Comparison of ENCODE assay signal across 8 cellular contexts in genomic region chr7:5365976-5366625, GRCh38. TPM values are rescaled to one million over a fixed set of nuclear protein-coding genes. Genes with fewer than 3 reads are reported as not detected.
DNase-seq lines count a peak whose midpoint lies in the region; ATAC-seq and TF ChIP-seq lines count a peak whose summit lies in the region.
"Not testable (repeated sequence)": the region's sequence is repeated elsewhere in the genome, so short reads cannot be mapped to it uniquely, and the experiment has no call there.

No MANE protein-coding gene starts in this region.

- H3K9ac ChIP-seq in fibroblast of lung (ENCODE audit: insufficient read depth, low read length) = not testable (repeated sequence)

- peak overlapping the region in 2 of 10 donors; percentile 7 to 18 for H3K27ac Mint-ChIP-seq in naive thymus-derived CD8-positive, alpha-beta T cell

- TF ChIP-seq CTCF in NB4 (IDR thresholded peaks at IDR 0.05; ENCODE audit: low read depth, low read length) (peak; percentile 98), fibroblast of lung (conservative IDR thresholded peaks at IDR 0.05 in 1 of 2, IDR thresholded peaks at IDR 0.05 in 1 of 2; ENCODE audit: low read depth in 1 of 2, low read length in 2 of 2) (peak; percentile 88 to 90)

- H3K27me3 ChIP-seq in fibroblast of lung (ENCODE audit: control insufficient read depth, insufficient read depth, low read length) = not testable (repeated sequence)

- H3K36me3 ChIP-seq in fibroblast of lung (ENCODE audit: control insufficient read depth, insufficient read depth, low read length) = peaks cover 12% of the 10 kb centered on the region

- POLR2A ChIA-PET in naive thymus-derived CD8-positive, alpha-beta T cell (lab: Charles Lee) = interaction anchor here (0.6 to 1.2 kb wide), 4 partner anchors 12 to 67 kb away, joined by 3 to 4 read pairs (median 4); no protein-coding TSS in a partner anchor

- peaks cover 56% of the 10 kb centered on the region for H3K79me2 ChIP-seq in fibroblast of lung (ENCODE audit: control insufficient read depth, insufficient read depth, low read length)

- peaks cover 6 to 23% (median 11%) of the 10 kb centered on the region in 4 donors for H3K4me1 Mint-ChIP-seq in naive thymus-derived CD8-positive, alpha-beta T cell

- H3K9me3 ChIP-seq in fibroblast of lung (ENCODE audit: control insufficient read depth, insufficient read depth, low read depth, low read length) = not testable (repeated sequence)

- H3K4me3 ChIP-seq in NB4 (ENCODE audit: low read depth, low read length); fibroblast of lung (replicated peaks in 1 of 4; ENCODE audit: control extremely low read depth in 1 of 4, insufficient read depth in 1 of 4, low read depth in 3 of 4, low read length in 4 of 4): not testable (repeated sequence)

- H3K4me3 Mint-ChIP-seq in naive thymus-derived CD8-positive, alpha-beta T cell = not testable (repeated sequence)

- not testable (repeated sequence) for H3K27me3 Mint-ChIP-seq in naive thymus-derived CD8-positive, alpha-beta T cell

- not testable (repeated sequence) for H3K27ac ChIP-seq in fibroblast of lung (ENCODE audit: insufficient read depth, low read length)

- peak; percentile 95 to 96 for ATAC-seq in naive thymus-derived CD8-positive, alpha-beta T cell

- H3K4me1 ChIP-seq in fibroblast of lung (ENCODE audit: control insufficient read depth, extremely low read depth, insufficient read depth, low read length) = not testable (repeated sequence)

- H3K9me3 Mint-ChIP-seq in naive thymus-derived CD8-positive, alpha-beta T cell = not testable (repeated sequence)

- H2AFZ ChIP-seq in fibroblast of lung (ENCODE audit: low read length) = not testable (repeated sequence)

- TF ChIP-seq POLR2A in NB4 (IDR thresholded peaks at IDR 0.05; ENCODE audit: extremely low read depth, insufficient read length) = not testable (repeated sequence)

- H4K20me1 ChIP-seq in fibroblast of lung (ENCODE audit: control insufficient read depth, extremely low read depth, insufficient read depth, low read length) = not testable (repeated sequence)

- peaks cover 0 to 41% (median 0%) of the 10 kb centered on the region in 3 donors for H3K36me3 Mint-ChIP-seq in naive thymus-derived CD8-positive, alpha-beta T cell

- not testable (repeated sequence) for H3K4me2 ChIP-seq in fibroblast of lung (ENCODE audit: extremely low read depth, insufficient read depth, low read length)

- DNase-seq in DMS 273 treated with DMSO at 0.1 percent for 48 hours (lab: John Stamatoyannopoulos, UW) = peak; percentile 37
- DNase-seq in H4 (ENCODE audit: low spot score) = peak; percentile 87
- peak; percentile 94 for DNase-seq in NB4 (ENCODE audit: low read depth)
- DNase-seq in SHP77 treated with DMSO at 0.1 percent for 48 hours (lab: John Stamatoyannopoulos, UW) = peak; percentile 31
- DNase-seq in activated T-helper 1 cell treated with Interleukin-2 at 50 U/mL for 16 hours (ENCODE audit: low read depth) = peak; percentile 31
- peak; percentile 73 to 75 for DNase-seq in fibroblast of lung (ENCODE audit: low read depth in 2 of 2)
- peak in 9 of 10 donors; percentile 58 to 87 (median 74) for DNase-seq in naive thymus-derived CD8-positive, alpha-beta T cell
- peak; percentile 19 to 20 for DNase-seq in stimulated activated CD8-positive, alpha-beta memory T cell treated with anti-CD3 and anti-CD28 coated beads, Interleukin-7, amount 100 ng/mL, for 48 hours (ENCODE audit: extremely low read depth in 1 of 2, low read depth in 1 of 2)

RNA-seq across cellular contexts. Expression of gene TNRC18, which starts 57.5 kb away (rescaled TPM):
- total RNA-seq in H4 (2014; rRNA removed; shearing (Covaris generic)) = 16.3 and 33.1 TPM in 2 replicates
- total RNA-seq in fibroblast of lung = 32.1 and 38.5 TPM in 2 replicates
- polyA plus RNA-seq in fibroblast of lung = 19.7 and 21.7 TPM in 2 replicates
- 51.5 and 68.1 TPM in 2 replicates for polyA plus RNA-seq in fibroblast of lung (2012)
- polyA minus RNA-seq in fibroblast of lung (ENCODE audit: low replicate concordance) = 145 and 179 TPM in 2 replicates
- total RNA-seq in naive thymus-derived CD8-positive, alpha-beta T cell = 10 to 100 TPM; 41.0 to 42.7 TPM
- polyA plus RNA-seq in naive thymus-derived CD8-positive, alpha-beta T cell = 1 to 10 TPM in 2 of 3 donors, under 1 TPM in 1; 0.59 to 1.6 (median 1.0) TPM

Comparison
In these comparisons a context has a peak if more than half of its experiments do, and no peak if none do; other contexts are left out.
1. DNase-seq: peak in every context shown above with its lines; median percentile 94 in NB4; 87 in H4; 74 in fibroblast of lung; 74 in naive thymus-derived CD8-positive, alpha-beta T cell; 37 in DMS 273 treated with DMSO at 0.1 percent for 48 hours; 31 in SHP77 treated with DMSO at 0.1 percent for 48 hours; 31 in activated T-helper 1 cell treated with Interleukin-2 at 50 U/mL for 16 hours; 20 in stimulated activated CD8-positive, alpha-beta memory T cell treated with anti-CD3 and anti-CD28 coated beads, Interleukin-7, amount 100 ng/mL, for 48 hours.